1 cellular context compared by ENCODE assay signal in the genomic region with DNA sequence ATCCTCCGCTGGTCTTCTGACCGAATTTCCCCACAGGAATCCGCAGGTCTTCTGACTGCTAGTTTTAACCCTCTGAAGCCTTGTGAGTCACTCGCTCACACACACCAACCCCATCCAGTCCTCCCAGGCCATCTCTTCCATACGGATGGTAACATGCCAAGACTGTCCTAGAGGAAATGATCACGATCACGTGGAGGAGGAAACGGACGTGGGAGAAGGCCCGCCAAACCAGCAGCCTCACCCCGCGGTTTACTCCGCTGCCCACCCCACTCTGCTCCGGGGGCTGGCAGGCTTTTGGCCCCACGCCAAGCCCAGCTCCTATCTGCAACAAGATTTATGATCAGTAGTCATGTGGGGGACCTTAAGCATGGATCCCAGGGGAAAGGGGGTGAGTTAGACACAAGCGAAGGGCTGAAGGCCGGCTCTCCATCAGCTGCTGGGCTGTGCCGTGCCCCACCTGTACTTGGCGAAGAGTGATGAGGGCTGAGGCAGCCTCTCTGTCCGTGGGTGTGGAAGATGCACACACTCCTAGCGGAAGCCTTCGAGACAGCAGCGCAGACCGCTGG.
TF ChIP-seq lines count a peak whose summit lies in the region.

No MANE protein-coding gene starts in this region.

TF ChIP-seq in HEK293, 187 proteins besides CTCF, POLR2A, EP300 and RAD21 (continued from another document and continues in another):
- TF ChIP-seq, protein P1, sequence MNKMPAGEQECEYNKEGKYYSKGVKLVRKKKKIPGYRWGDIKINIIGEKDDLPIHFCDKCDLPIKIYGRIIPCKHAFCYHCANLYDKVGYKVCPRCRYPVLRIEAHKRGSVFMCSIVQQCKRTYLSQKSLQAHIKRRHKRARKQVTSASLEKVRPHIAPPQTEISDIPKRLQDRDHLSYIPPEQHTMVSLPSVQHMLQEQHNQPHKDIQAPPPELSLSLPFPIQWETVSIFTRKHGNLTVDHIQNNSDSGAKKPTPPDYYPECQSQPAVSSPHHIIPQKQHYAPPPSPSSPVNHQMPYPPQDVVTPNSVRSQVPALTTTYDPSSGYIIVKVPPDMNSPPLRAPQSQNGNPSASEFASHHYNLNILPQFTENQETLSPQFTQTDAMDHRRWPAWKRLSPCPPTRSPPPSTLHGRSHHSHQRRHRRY (tag by site-specific recombination; IDR thresholded peaks at IDR 0.05), result no peak
- TF ChIP-seq ZNF707 (tag by site-specific recombination; IDR thresholded peaks at IDR 0.05) (no peak), ZNF843 (tag by site-specific recombination; IDR thresholded peaks at IDR 0.05) (0 out of 2 replicates have a peak, but pooled peaks have one; percentile 40), ZFP37 (tag by site-specific recombination; IDR thresholded peaks at IDR 0.05) (peak; percentile 75; the same call in 1 of the 2 replicates), HOXC10 (CRISPR knock-in tag; IDR thresholded peaks at IDR 0.05) (no peak), HOXD13 (CRISPR knock-in tag; IDR thresholded peaks at IDR 0.05; ENCODE audit: borderline replicate concordance) (no peak), TCF7L2 (IDR thresholded peaks at IDR 0.05; ENCODE audit: borderline replicate concordance, low read depth, low read length) (no peak), KLF7 (tag by site-specific recombination; IDR thresholded peaks at IDR 0.05; ENCODE audit: borderline replicate concordance) (0 out of 2 replicates have a peak, but pooled peaks have one; percentile 10), ZNF571 (tag by site-specific recombination; IDR thresholded peaks at IDR 0.05) (no peak), ZNF660 (tag by site-specific recombination; IDR thresholded peaks at IDR 0.05) (peak; percentile 96), WT1 (tag by site-specific recombination; IDR thresholded peaks at IDR 0.05) (peak; percentile 24; the same call in 1 of the 2 replicates), ZNF37A (tag by site-specific recombination; IDR thresholded peaks at IDR 0.05) (no peak), ZNF404 (tag by site-specific recombination; IDR thresholded peaks at IDR 0.05) (no peak), ZNF214 (tag by site-specific recombination; IDR thresholded peaks at IDR 0.05; ENCODE audit: borderline replicate concordance) (no peak), GLIS1 (tag by site-specific recombination; IDR thresholded peaks at IDR 0.05) (peak; percentile 77), ZNF133 (tag by site-specific recombination; IDR thresholded peaks at IDR 0.05) (no peak), GFI1B (tag by site-specific recombination; IDR thresholded peaks at IDR 0.05) (no peak), ZNF629 (tag by site-specific recombination; IDR thresholded peaks at IDR 0.05) (peak; percentile 74), MEIS1 (CRISPR knock-in tag; IDR thresholded peaks at IDR 0.05; ENCODE audit: borderline replicate concordance) (no peak), ZNF155 (tag by site-specific recombination; IDR thresholded peaks at IDR 0.05) (no peak), ZNF654 (tag by site-specific recombination; IDR thresholded peaks at IDR 0.05; ENCODE audit: low read depth) (no peak), ZNF16 (tag by site-specific recombination; IDR thresholded peaks at IDR 0.05; ENCODE audit: low read depth) (no peak), ZNF341 (tag by site-specific recombination; IDR thresholded peaks at IDR 0.05; ENCODE audit: low read depth) (peak; percentile 69), ZNF561 (tag by site-specific recombination; IDR thresholded peaks at IDR 0.05; ENCODE audit: borderline replicate concordance) (peak; percentile 63; the same call in 1 of the 2 replicates), ZBTB21 (tag by site-specific recombination; IDR thresholded peaks at IDR 0.05) (0 out of 2 replicates have a peak, but pooled peaks have one; percentile 18), ZNF335 (tag by site-specific recombination; conservative IDR thresholded peaks at IDR 0.05) (peak; percentile 54), RBAK (tag by site-specific recombination; IDR thresholded peaks at IDR 0.05) (no peak), ZNF670 (tag by site-specific recombination; IDR thresholded peaks at IDR 0.05; ENCODE audit: low read depth) (no peak), OVOL3 (tag by site-specific recombination; IDR thresholded peaks at IDR 0.05) (no peak), ZNF549 (tag by site-specific recombination; IDR thresholded peaks at IDR 0.05) (no peak), ZFP3 (tag by site-specific recombination; IDR thresholded peaks at IDR 0.05; ENCODE audit: low read depth) (no peak)
- TF ChIP-seq, protein P2, sequence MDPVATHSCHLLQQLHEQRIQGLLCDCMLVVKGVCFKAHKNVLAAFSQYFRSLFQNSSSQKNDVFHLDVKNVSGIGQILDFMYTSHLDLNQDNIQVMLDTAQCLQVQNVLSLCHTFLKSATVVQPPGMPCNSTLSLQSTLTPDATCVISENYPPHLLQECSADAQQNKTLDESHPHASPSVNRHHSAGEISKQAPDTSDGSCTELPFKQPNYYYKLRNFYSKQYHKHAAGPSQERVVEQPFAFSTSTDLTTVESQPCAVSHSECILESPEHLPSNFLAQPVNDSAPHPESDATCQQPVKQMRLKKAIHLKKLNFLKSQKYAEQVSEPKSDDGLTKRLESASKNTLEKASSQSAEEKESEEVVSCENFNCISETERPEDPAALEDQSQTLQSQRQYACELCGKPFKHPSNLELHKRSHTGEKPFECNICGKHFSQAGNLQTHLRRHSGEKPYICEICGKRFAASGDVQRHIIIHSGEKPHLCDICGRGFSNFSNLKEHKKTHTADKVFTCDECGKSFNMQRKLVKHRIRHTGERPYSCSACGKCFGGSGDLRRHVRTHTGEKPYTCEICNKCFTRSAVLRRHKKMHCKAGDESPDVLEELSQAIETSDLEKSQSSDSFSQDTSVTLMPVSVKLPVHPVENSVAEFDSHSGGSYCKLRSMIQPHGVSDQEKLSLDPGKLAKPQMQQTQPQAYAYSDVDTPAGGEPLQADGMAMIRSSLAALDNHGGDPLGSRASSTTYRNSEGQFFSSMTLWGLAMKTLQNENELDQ (tag by site-specific recombination; IDR thresholded peaks at IDR 0.05; ENCODE audit: low read depth), result no peak
- TF ChIP-seq, protein P3, sequence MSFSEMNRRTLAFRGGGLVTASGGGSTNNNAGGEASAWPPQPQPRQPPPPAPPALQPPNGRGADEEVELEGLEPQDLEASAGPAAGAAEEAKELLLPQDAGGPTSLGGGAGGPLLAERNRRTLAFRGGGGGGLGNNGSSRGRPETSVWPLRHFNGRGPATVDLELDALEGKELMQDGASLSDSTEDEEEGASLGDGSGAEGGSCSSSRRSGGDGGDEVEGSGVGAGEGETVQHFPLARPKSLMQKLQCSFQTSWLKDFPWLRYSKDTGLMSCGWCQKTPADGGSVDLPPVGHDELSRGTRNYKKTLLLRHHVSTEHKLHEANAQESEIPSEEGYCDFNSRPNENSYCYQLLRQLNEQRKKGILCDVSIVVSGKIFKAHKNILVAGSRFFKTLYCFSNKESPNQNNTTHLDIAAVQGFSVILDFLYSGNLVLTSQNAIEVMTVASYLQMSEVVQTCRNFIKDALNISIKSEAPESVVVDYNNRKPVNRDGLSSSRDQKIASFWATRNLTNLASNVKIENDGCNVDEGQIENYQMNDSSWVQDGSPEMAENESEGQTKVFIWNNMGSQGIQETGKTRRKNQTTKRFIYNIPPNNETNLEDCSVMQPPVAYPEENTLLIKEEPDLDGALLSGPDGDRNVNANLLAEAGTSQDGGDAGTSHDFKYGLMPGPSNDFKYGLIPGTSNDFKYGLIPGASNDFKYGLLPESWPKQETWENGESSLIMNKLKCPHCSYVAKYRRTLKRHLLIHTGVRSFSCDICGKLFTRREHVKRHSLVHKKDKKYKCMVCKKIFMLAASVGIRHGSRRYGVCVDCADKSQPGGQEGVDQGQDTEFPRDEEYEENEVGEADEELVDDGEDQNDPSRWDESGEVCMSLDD (tag by site-specific recombination; IDR thresholded peaks at IDR 0.05), result no peak
- TF ChIP-seq, protein P4, sequence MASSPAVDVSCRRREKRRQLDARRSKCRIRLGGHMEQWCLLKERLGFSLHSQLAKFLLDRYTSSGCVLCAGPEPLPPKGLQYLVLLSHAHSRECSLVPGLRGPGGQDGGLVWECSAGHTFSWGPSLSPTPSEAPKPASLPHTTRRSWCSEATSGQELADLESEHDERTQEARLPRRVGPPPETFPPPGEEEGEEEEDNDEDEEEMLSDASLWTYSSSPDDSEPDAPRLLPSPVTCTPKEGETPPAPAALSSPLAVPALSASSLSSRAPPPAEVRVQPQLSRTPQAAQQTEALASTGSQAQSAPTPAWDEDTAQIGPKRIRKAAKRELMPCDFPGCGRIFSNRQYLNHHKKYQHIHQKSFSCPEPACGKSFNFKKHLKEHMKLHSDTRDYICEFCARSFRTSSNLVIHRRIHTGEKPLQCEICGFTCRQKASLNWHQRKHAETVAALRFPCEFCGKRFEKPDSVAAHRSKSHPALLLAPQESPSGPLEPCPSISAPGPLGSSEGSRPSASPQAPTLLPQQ (tag by site-specific recombination; IDR thresholded peaks at IDR 0.05), result no peak
- TF ChIP-seq, protein P5, sequence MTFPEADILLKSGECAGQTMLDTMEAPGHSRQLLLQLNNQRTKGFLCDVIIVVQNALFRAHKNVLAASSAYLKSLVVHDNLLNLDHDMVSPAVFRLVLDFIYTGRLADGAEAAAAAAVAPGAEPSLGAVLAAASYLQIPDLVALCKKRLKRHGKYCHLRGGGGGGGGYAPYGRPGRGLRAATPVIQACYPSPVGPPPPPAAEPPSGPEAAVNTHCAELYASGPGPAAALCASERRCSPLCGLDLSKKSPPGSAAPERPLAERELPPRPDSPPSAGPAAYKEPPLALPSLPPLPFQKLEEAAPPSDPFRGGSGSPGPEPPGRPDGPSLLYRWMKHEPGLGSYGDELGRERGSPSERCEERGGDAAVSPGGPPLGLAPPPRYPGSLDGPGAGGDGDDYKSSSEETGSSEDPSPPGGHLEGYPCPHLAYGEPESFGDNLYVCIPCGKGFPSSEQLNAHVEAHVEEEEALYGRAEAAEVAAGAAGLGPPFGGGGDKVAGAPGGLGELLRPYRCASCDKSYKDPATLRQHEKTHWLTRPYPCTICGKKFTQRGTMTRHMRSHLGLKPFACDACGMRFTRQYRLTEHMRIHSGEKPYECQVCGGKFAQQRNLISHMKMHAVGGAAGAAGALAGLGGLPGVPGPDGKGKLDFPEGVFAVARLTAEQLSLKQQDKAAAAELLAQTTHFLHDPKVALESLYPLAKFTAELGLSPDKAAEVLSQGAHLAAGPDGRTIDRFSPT (tag by site-specific recombination; IDR thresholded peaks at IDR 0.05), result peak; percentile 93
- TF ChIP-seq, protein P6, sequence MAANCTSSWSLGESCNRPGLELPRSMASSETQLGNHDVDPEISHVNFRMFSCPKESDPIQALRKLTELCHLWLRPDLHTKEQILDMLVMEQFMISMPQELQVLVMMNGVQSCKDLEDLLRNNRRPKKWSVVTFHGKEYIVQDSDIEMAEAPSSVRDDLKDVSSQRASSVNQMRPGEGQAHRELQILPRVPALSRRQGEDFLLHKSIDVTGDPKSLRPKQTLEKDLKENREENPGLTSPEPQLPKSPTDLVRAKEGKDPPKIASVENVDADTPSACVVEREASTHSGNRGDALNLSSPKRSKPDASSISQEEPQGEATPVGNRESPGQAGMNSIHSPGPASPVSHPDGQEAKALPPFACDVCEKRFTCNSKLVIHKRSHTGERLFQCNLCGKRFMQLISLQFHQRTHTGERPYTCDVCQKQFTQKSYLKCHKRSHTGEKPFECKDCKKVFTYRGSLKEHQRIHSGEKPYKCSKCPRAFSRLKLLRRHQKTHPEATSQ (tag by site-specific recombination; IDR thresholded peaks at IDR 0.05), result no peak
- TF ChIP-seq, protein P7, sequence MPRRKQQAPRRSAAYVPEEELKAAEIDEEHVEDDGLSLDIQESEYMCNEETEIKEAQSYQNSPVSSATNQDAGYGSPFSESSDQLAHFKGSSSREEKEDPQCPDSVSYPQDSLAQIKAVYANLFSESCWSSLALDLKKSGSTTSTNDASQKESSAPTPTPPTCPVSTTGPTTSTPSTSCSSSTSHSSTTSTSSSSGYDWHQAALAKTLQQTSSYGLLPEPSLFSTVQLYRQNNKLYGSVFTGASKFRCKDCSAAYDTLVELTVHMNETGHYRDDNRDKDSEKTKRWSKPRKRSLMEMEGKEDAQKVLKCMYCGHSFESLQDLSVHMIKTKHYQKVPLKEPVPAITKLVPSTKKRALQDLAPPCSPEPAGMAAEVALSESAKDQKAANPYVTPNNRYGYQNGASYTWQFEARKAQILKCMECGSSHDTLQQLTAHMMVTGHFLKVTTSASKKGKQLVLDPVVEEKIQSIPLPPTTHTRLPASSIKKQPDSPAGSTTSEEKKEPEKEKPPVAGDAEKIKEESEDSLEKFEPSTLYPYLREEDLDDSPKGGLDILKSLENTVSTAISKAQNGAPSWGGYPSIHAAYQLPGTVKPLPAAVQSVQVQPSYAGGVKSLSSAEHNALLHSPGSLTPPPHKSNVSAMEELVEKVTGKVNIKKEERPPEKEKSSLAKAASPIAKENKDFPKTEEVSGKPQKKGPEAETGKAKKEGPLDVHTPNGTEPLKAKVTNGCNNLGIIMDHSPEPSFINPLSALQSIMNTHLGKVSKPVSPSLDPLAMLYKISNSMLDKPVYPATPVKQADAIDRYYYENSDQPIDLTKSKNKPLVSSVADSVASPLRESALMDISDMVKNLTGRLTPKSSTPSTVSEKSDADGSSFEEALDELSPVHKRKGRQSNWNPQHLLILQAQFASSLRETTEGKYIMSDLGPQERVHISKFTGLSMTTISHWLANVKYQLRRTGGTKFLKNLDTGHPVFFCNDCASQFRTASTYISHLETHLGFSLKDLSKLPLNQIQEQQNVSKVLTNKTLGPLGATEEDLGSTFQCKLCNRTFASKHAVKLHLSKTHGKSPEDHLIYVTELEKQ (tag by site-specific recombination; IDR thresholded peaks at IDR 0.05; ENCODE audit: borderline replicate concordance), result no peak
- TF ChIP-seq, protein P8, sequence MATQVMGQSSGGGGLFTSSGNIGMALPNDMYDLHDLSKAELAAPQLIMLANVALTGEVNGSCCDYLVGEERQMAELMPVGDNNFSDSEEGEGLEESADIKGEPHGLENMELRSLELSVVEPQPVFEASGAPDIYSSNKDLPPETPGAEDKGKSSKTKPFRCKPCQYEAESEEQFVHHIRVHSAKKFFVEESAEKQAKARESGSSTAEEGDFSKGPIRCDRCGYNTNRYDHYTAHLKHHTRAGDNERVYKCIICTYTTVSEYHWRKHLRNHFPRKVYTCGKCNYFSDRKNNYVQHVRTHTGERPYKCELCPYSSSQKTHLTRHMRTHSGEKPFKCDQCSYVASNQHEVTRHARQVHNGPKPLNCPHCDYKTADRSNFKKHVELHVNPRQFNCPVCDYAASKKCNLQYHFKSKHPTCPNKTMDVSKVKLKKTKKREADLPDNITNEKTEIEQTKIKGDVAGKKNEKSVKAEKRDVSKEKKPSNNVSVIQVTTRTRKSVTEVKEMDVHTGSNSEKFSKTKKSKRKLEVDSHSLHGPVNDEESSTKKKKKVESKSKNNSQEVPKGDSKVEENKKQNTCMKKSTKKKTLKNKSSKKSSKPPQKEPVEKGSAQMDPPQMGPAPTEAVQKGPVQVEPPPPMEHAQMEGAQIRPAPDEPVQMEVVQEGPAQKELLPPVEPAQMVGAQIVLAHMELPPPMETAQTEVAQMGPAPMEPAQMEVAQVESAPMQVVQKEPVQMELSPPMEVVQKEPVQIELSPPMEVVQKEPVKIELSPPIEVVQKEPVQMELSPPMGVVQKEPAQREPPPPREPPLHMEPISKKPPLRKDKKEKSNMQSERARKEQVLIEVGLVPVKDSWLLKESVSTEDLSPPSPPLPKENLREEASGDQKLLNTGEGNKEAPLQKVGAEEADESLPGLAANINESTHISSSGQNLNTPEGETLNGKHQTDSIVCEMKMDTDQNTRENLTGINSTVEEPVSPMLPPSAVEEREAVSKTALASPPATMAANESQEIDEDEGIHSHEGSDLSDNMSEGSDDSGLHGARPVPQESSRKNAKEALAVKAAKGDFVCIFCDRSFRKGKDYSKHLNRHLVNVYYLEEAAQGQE (tag by site-specific recombination; IDR thresholded peaks at IDR 0.05), result no peak
